Comparison of ENCODE assay signal across 1 cellular context in genomic region chr10:28624351-28624750, GRCh38.
A peak's percentile ranks its signal among the peaks of the same experiment; 100 is the strongest.
TF ChIP-seq lines count a peak whose summit lies in the region.

No MANE protein-coding gene starts in this region.

TF ChIP-seq in GM12878, 131 proteins besides CTCF, POLR2A, EP300 and RAD21 (continued from another document):
- peak; percentile 35; the same call in 1 of the 2 replicates for TF ChIP-seq POLR2AphosphoS5 (IDR thresholded peaks at IDR 0.05; ENCODE audit: low read length)
TF ChIP-seq in GM12878: peak in this region for 4.
